ENCODE assay signal across 8 cellular contexts in the genomic region with DNA sequence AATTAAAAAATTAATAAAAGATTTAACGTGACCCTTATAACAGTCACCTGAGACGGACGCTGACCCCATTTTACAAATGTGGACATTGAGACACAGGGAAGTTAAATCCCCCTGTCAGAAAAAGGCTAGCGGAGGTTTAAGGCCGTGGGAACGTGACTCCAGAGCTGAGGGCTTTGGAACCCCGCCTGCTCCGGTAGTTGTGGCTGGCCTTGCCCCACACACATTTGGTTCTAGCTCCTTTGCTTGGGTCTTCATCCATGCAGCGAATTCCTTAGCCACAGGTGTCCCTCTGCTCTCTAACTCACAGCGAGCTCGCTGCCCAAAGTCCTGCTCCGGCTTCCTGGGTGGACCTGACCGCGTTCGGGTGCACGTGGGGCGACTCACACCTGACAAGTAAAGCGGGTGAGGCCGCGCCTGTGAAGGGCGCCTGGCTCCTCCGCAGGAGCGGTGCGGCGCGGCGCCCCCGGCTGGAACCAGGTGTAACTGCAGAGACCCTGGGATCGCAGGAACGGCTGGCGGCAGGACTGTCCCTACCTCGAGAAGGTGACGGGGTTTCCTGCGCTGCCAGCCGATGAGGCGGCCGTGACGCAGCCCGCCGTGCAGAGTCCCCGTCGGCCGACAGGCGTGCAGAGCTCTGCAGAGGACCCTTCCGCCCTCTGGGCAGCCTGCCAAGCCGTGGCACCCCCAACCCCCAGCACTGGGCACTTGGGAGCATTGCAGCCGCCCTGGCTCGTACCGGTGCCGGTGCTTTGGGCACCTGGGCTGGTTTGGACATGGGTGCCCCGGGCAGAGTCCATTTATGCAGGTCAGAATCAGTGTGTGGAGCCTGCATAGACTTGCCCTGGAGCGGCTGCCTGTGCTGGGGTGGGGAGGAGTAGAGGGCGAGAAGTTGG. TPM values are rescaled to one million over a fixed set of nuclear protein-coding genes. Genes with fewer than 3 reads are reported as not detected.
DNase-seq lines count a peak whose midpoint lies in the region; ATAC-seq and TF ChIP-seq lines count a peak whose summit lies in the region.

No MANE protein-coding gene starts in this region.

- WGBS in lower leg skin, 2 donors, result 19 to 52% methylated on average over 15 to 53 of the region's 53 CpGs

- DNase-seq in ELF-1 (ENCODE audit: low read depth, low spot score) (peak; percentile 93), cerebellar cortex (ENCODE audit: low spot score) (peak; percentile 63), lower leg skin (ENCODE audit: low spot score in 2 of 2) (peak in 1 of 2 donors; percentile 92), A172 (ENCODE audit: low spot score) (no peak)
- peak; percentile 57 to 81 (median 71) for DNase-seq in stimulated activated CD4-positive, alpha-beta T cell treated with anti-CD3 and anti-CD28 coated beads, TNF-alpha, amount 100 ng/mL, for 24 hours (ENCODE audit: low read depth in 3 of 3)

- TF ChIP-seq POLR2A in lower leg skin (IDR thresholded peaks at IDR 0.05), result no peak

- no peaks in the 10 kb centered on the region for H3K79me2 ChIP-seq in Loucy (ENCODE audit: insufficient read depth, low read length)

- no peaks in the 10 kb centered on the region for H3K9me2 ChIP-seq in Loucy (replicated peaks; ENCODE audit: low read depth, low read length)

- no peaks in the 10 kb centered on the region for H4K20me1 ChIP-seq in Loucy (ENCODE audit: insufficient read depth, low read length, poor library complexity, severe bottlenecking)

- 0 out of 2 replicates have a peak, but pooled peaks cover 3% of the 10 kb centered on the region for H3F3A ChIP-seq in Loucy (ENCODE audit: low read depth)

- ATAC-seq in GM21786 (IDR thresholded peaks at IDR 0.05; ENCODE audit: unreplicated experiment), result peak; percentile 78
- ATAC-seq in activated CD4-positive, CD25-positive, alpha-beta regulatory T cell treated with anti-CD3 and anti-CD28 coated beads, Interleukin-2, amount 50 U/mL, for 24 hours, result peak; percentile 94 to 95

- H3K4me3 ChIP-seq in Loucy (ENCODE audit: low read length, poor library complexity, severe bottlenecking) (peak overlapping the region; percentile 77), lower leg skin (ENCODE audit: low read depth, poor library complexity, severe bottlenecking) (peak overlapping the region; percentile 4)

- H3K27me3 ChIP-seq in Loucy (ENCODE audit: insufficient read depth, low read length, poor library complexity, severe bottlenecking), result no peaks in the 10 kb centered on the region

- intact Hi-C loops in lower leg skin (cut with DNase I; ENCODE audit: low total_unique reads), result no loop called here

- H3K36me3 ChIP-seq in Loucy (ENCODE audit: insufficient read depth, low read length), result no peaks in the 10 kb centered on the region

- H2AFZ ChIP-seq in Loucy (ENCODE audit: low read length), result peak overlapping the region; percentile 98

- no peaks in the 10 kb centered on the region for H3K9me3 ChIP-seq in Loucy (ENCODE audit: insufficient read depth, low read depth, low read length)

- peak; percentile 75 for TF ChIP-seq CTCF in Loucy (conservative IDR thresholded peaks at IDR 0.05; ENCODE audit: low read length)
- peak in 1 of 3 donors; percentile 12 for TF ChIP-seq CTCF in lower leg skin (IDR thresholded peaks at IDR 0.05)

- H3K9ac ChIP-seq in Loucy (ENCODE audit: low read depth, low read length, poor library complexity, severe bottlenecking), result peak overlapping the region; percentile 66

- H3K4me2 ChIP-seq in Loucy (ENCODE audit: low read depth, low read length, poor library complexity, severe bottlenecking), result peak overlapping the region; percentile 99

- peaks cover 9% of the 10 kb centered on the region for H3K4me1 ChIP-seq in Loucy (ENCODE audit: insufficient read depth, low read length, poor library complexity, severe bottlenecking)

RNA-seq across cellular contexts. Expression of gene PROC, which starts 2.4 kb away (rescaled TPM):
- not detected for total RNA-seq in lower leg skin
- total RNA-seq in A172 (2014; rRNA removed; shearing (Covaris generic)), result 2.7 and 2.8 TPM in 2 replicates

RNA-seq across cellular contexts. Expression of gene MAP3K2, which starts 28.1 kb away (rescaled TPM):
- total RNA-seq in lower leg skin, result 10 to 100 TPM; 58.9 to 68.5 (median 63.0) TPM
- 43.3 and 47.5 TPM in 2 replicates for total RNA-seq in A172 (2014; rRNA removed; shearing (Covaris generic))
